Comparison of ENCODE assay signal across 8 cellular contexts in genomic region chr17:59853168-59853918, GRCh38. TPM values are rescaled to one million over a fixed set of nuclear protein-coding genes. Genes with fewer than 3 reads are reported as not detected.
DNase-seq lines count a peak whose midpoint lies in the region; ATAC-seq, FAIRE-seq and TF ChIP-seq lines count a peak whose summit lies in the region.

No MANE protein-coding gene starts in this region.

- H3K9me3 ChIP-seq in kidney (ENCODE audit: control insufficient read depth in 1 of 2, low read length in 2 of 2) (no peaks in the 10 kb centered on the region), subcutaneous abdominal adipose tissue (ENCODE audit: control insufficient read depth in 5 of 5, low read length in 5 of 5) (no peaks in the 10 kb centered on the region)

- H3K4me3 ChIP-seq in kidney (ENCODE audit: low read length in 2 of 2): no peak overlapping the region
- no peak overlapping the region for H3K4me3 ChIP-seq in subcutaneous abdominal adipose tissue (ENCODE audit: low read depth in 1 of 5, low read length in 5 of 5)

- no peaks in the 10 kb centered on the region for H3K27me3 ChIP-seq in subcutaneous abdominal adipose tissue (ENCODE audit: control insufficient read depth in 5 of 5, insufficient read depth in 4 of 5, low read length in 5 of 5)

- H3K27ac ChIP-seq in kidney (ENCODE audit: low read depth in 2 of 2, low read length in 2 of 2): peak overlapping the region; percentile 39 to 74
- H3K27ac ChIP-seq in subcutaneous abdominal adipose tissue (ENCODE audit: low read depth, low read length): peak overlapping the region; percentile 66

- H3K4me1 ChIP-seq in kidney (ENCODE audit: control insufficient read depth in 1 of 2, insufficient read depth in 1 of 2, low read depth in 1 of 2, low read length in 2 of 2) (peaks cover 11 to 13% of the 10 kb centered on the region in 2 donors), subcutaneous abdominal adipose tissue (ENCODE audit: control insufficient read depth in 5 of 5, insufficient read depth in 5 of 5, low read length in 5 of 5) (peaks cover 8 to 45% (median 34%) of the 10 kb centered on the region in 5 donors)

- no peak overlapping the region for H3K9ac ChIP-seq in kidney (ENCODE audit: low read length in 2 of 2)
- no peak overlapping the region for H3K9ac ChIP-seq in subcutaneous abdominal adipose tissue (ENCODE audit: low read length in 5 of 5)

- H3K36me3 ChIP-seq in kidney (ENCODE audit: control insufficient read depth in 1 of 2, insufficient read depth in 2 of 2, low read length in 2 of 2): no peaks in the 10 kb centered on the region
- H3K36me3 ChIP-seq in subcutaneous abdominal adipose tissue (ENCODE audit: control insufficient read depth in 5 of 5, insufficient read depth in 5 of 5, low read length in 5 of 5): no peaks in the 10 kb centered on the region

- intact Hi-C loops in kidney (cut with DNase I): no loop called here

- DNase-seq in Caki2 (ENCODE audit: low read depth) (peak; percentile 99), SK-MEL-5 (ENCODE audit: low read depth, low spot score) (peak; percentile 44), amniotic epithelial cell (ENCODE audit: low read depth) (peak; percentile 90), kidney (peak; percentile 71), globus pallidus (ENCODE audit: low spot score) (no peak)

- ATAC-seq in HG02870 (IDR thresholded peaks at IDR 0.05; ENCODE audit: unreplicated experiment) (peak; percentile 52), HG03378 (IDR thresholded peaks at IDR 0.05; ENCODE audit: unreplicated experiment) (no peak)

- in situ Hi-C loops in Caki2 (cut with HindIII; ENCODE audit: low pct_unique_long_range_greater_than_20kb, low sequenced_read_pairs): no loop called here
- in situ Hi-C loops in SK-MEL-5 (cut with HindIII; ENCODE audit: low pct_unique_long_range_greater_than_20kb, low sequenced_read_pairs): no loop called here

- no peak for FAIRE-seq in kidney (lab: Jason Lieb, UNC)

- peak; percentile 11 for TF ChIP-seq CTCF in kidney (IDR thresholded peaks at IDR 0.05; ENCODE audit: borderline replicate concordance, extremely low read depth, insufficient read depth)

RNA-seq across cellular contexts. Expression of gene TUBD1, which starts 39.4 kb away (rescaled TPM):
- 18.1 and 34.0 TPM in 2 replicates for total RNA-seq in Caki2 (2014; rRNA removed; shearing (Covaris generic); ENCODE audit: low replicate concordance)
- 7.3 and 7.4 TPM in 2 replicates for total RNA-seq in SK-MEL-5 (2014; rRNA removed; shearing (Covaris generic))
- polyA plus RNA-seq in SK-MEL-5 (2015; cell fraction: cytosol; rRNA removed): 9.5 and 11.3 TPM in 2 replicates
- polyA plus RNA-seq in SK-MEL-5 (2015; cell fraction: nucleus; rRNA removed): 12.5 and 14.7 TPM in 2 replicates
- total RNA-seq in kidney: 11.9 TPM
- 6.8 TPM for polyA plus RNA-seq in kidney (ENCODE audit: insufficient read depth, low read depth, low replicate concordance)

RNA-seq across cellular contexts. Expression of gene RPS6KB1, which starts 39.6 kb away (rescaled TPM):
- total RNA-seq in Caki2 (2014; rRNA removed; shearing (Covaris generic); ENCODE audit: low replicate concordance): 4.2 and 18.9 TPM in 2 replicates
- total RNA-seq in SK-MEL-5 (2014; rRNA removed; shearing (Covaris generic)): 29.6 TPM in 2 replicates
- polyA plus RNA-seq in SK-MEL-5 (2015; cell fraction: cytosol; rRNA removed): 19.6 and 27.1 TPM in 2 replicates
- polyA plus RNA-seq in SK-MEL-5 (2015; cell fraction: nucleus; rRNA removed): 57.3 and 95.7 TPM in 2 replicates
- 34.8 TPM for total RNA-seq in kidney
- 10.5 TPM for polyA plus RNA-seq in kidney (ENCODE audit: insufficient read depth, low read depth, low replicate concordance)
